In genomic region chr9:114384836-114385411, GRCh38 we compare ENCODE assay signal across 10 cellular contexts. TPM values are rescaled to one million over a fixed set of nuclear protein-coding genes. Genes with fewer than 3 reads are reported as not detected.
DNase-seq lines count a peak whose midpoint lies in the region; ATAC-seq and TF ChIP-seq lines count a peak whose summit lies in the region.
"Had no signal": no experiment of that assay in that cellular context is flagged by ENCODE, and none has a peak within 500 bp of the region (broad histone marks: within the 10 kb centered on the region; RNA-seq: fewer than 3 reads in every experiment).

No MANE protein-coding gene starts in this region.

- H3K27ac ChIP-seq in hepatocyte (peak overlapping the region; percentile 92), substantia nigra (ENCODE audit: low read depth, low read length, poor library complexity, severe bottlenecking) (peak overlapping the region; percentile 88)

- no peaks in the 10 kb centered on the region for H3K36me3 ChIP-seq in hepatocyte (replicated peaks; ENCODE audit: insufficient read depth, low read depth)

- H3K79me2 ChIP-seq in hepatocyte = peaks cover 69% of the 10 kb centered on the region

- H4K20me1 ChIP-seq in hepatocyte (ENCODE audit: insufficient read depth, poor library complexity, severe bottlenecking) = peaks cover 29% of the 10 kb centered on the region

- H3K36me3 Mint-ChIP-seq in T-helper 2 cell treated with Interferon-gamma antibody and Interleukin-4, amounts not matched to agents 5 μg/mL and 100 μg/mL, for 36 hours (ENCODE audit: low read depth) = peaks cover 81% of the 10 kb centered on the region
- H3K36me3 Mint-ChIP-seq in T-helper 17 cell (ENCODE audit: low read depth) = peaks cover 25% of the 10 kb centered on the region

- DNase-seq in T-helper 2 cell treated with Interferon-gamma antibody and Interleukin-4, amounts not matched to agents 5 μg/mL and 100 μg/mL, for 36 hours (ENCODE audit: low spot score) = no peak
- no peak for DNase-seq in T-helper 2 cell
- DNase-seq in T-helper 17 cell = no peak
- DNase-seq in hepatocyte (ENCODE audit: low spot score) = no peak
- DNase-seq in substantia nigra (lab: John Stamatoyannopoulos, UW) = no peak
- no peak for DNase-seq in nucleus accumbens (lab: John Stamatoyannopoulos, UW)
- DNase-seq in NCI-H1092 (lab: John Stamatoyannopoulos, UW) = no peak
- DNase-seq: NCI-H510A treated with DMSO at 0.1 percent for 48 hours had no signal

- 95% methylated on average over 7 of the region's 7 CpGs for WGBS in hepatocyte (ENCODE audit: low lambda C conversion rate, missing lambda C conversion rate)

- no peak overlapping the region for H2AFZ ChIP-seq in hepatocyte

- H3K4me3 ChIP-seq in hepatocyte = no peak overlapping the region

- peak overlapping the region; percentile 99 for H3K4me3 Mint-ChIP-seq in T-helper 2 cell treated with Interferon-gamma antibody and Interleukin-4, amounts not matched to agents 5 μg/mL and 100 μg/mL, for 36 hours
- peak overlapping the region; percentile 100 for H3K4me3 Mint-ChIP-seq in T-helper 17 cell

- no peak for ATAC-seq in T-helper 17 cell
- no peak for ATAC-seq in GM21360 (IDR thresholded peaks at IDR 0.05; ENCODE audit: unreplicated experiment)

- no peaks in the 10 kb centered on the region for H3K27me3 Mint-ChIP-seq in T-helper 2 cell treated with Interferon-gamma antibody and Interleukin-4, amounts not matched to agents 5 μg/mL and 100 μg/mL, for 36 hours (ENCODE audit: low read depth)
- H3K27me3 Mint-ChIP-seq in T-helper 17 cell = no peaks in the 10 kb centered on the region

- peaks cover 57% of the 10 kb centered on the region for H3K4me1 Mint-ChIP-seq in T-helper 2 cell treated with Interferon-gamma antibody and Interleukin-4, amounts not matched to agents 5 μg/mL and 100 μg/mL, for 36 hours (ENCODE audit: low read depth)
- H3K4me1 Mint-ChIP-seq in T-helper 17 cell = peaks cover 74% of the 10 kb centered on the region

- H3K4me1 ChIP-seq in hepatocyte (ENCODE audit: insufficient read depth) = peaks cover 53% of the 10 kb centered on the region

- TF ChIP-seq CTCF in hepatocyte (IDR thresholded peaks at IDR 0.05; ENCODE audit: poor library complexity) = no peak

- H3K27ac Mint-ChIP-seq in T-helper 2 cell treated with Interferon-gamma antibody and Interleukin-4, amounts not matched to agents 5 μg/mL and 100 μg/mL, for 36 hours = peak overlapping the region; percentile 98
- H3K27ac Mint-ChIP-seq in T-helper 17 cell = peak overlapping the region; percentile 99

- peak overlapping the region; percentile 94 for H3K4me2 ChIP-seq in hepatocyte

- no peaks in the 10 kb centered on the region for H3K9me3 ChIP-seq in T-helper 17 cell (ENCODE audit: control insufficient read depth, low read length, poor library complexity, severe bottlenecking)
- H3K9me3 ChIP-seq in hepatocyte (ENCODE audit: low read depth) = no peaks in the 10 kb centered on the region

- no peaks in the 10 kb centered on the region for H3K27me3 ChIP-seq in hepatocyte

- H3K9me3 Mint-ChIP-seq in T-helper 2 cell treated with Interferon-gamma antibody and Interleukin-4, amounts not matched to agents 5 μg/mL and 100 μg/mL, for 36 hours = no peaks in the 10 kb centered on the region

- H3K9me2 ChIP-seq in hepatocyte (replicated peaks; ENCODE audit: insufficient read depth) = no peaks in the 10 kb centered on the region

RNA-seq across cellular contexts. Expression of gene AKNA, which starts 2.9 kb away (rescaled TPM):
- total RNA-seq in T-helper 17 cell (100 to 1,000 TPM; 263 to 323 TPM), hepatocyte (12.9 and 13.8 TPM in 2 replicates)
- 4.5 and 6.6 TPM in 2 replicates for polyA plus RNA-seq in hepatocyte

RNA-seq across cellular contexts. Expression of gene ORM2, which starts 55.3 kb away (rescaled TPM):
- total RNA-seq in T-helper 17 cell = not detected
- total RNA-seq in hepatocyte = 45.7 and 52.0 TPM in 2 replicates
- polyA plus RNA-seq in hepatocyte = 80.9 and 136 TPM in 2 replicates
- total RNA-seq: glomerular endothelial cell had no signal

Comparison
In these comparisons a context has a peak if more than half of its experiments do, and no peak if none do; other contexts are left out.
1. RNA of gene AKNA, which starts 2.9 kb away (total RNA-seq): 263 to 323 TPM in T-helper 17 cell; 12.9 to 13.8 TPM in hepatocyte; every median in the first group is over 10 times any median in the second.
2. RNA of gene ORM2, which starts 55.3 kb away (total RNA-seq): 45.7 to 52.0 TPM in hepatocyte; not detected in T-helper 17 cell; every median in the first group is over 10 times any median in the second.